ENCODE assay signal across 19 cellular contexts in genomic region chr18:58338141-58338540, GRCh38.
DNase-seq lines count a peak whose midpoint lies in the region; ATAC-seq and TF ChIP-seq lines count a peak whose summit lies in the region.
"Had no signal": no experiment of that assay in that cellular context is flagged by ENCODE, and none has a peak within 500 bp of the region (broad histone marks: within the 10 kb centered on the region; RNA-seq: fewer than 3 reads in every experiment).

No MANE protein-coding gene starts in this region.

- H3K4me3 ChIP-seq in GM23338 (0 out of 2 replicates have a peak overlapping the region, but pooled peaks have one; percentile 38), gastrocnemius medialis (no peak overlapping the region), OCI-LY7 (ENCODE audit: low read depth, low read length, poor library complexity, severe bottlenecking) (no peak overlapping the region)
- H3K4me3 ChIP-seq: GM12878 had no signal

- H3K36me3 ChIP-seq in GM23338 (ENCODE audit: insufficient read depth) (0 out of 2 replicates have a peak, but pooled peaks cover 3% of the 10 kb centered on the region), gastrocnemius medialis (no peaks in the 10 kb centered on the region), OCI-LY7 (ENCODE audit: insufficient read depth, low read length) (no peaks in the 10 kb centered on the region)

- in situ Hi-C loops in gastrocnemius medialis (cut with MboI; ENCODE audit: low sequenced_read_pairs in 4 of 4) = loop anchor here in 2 of 4 donors (25.0 kb wide), 2 partner anchors 151 to 301 kb away; partner anchors contain the start of gene NEDD4L (in 1 of the 2)

- H3K4me1 Mint-ChIP-seq in GM23338 = peaks cover 80% of the 10 kb centered on the region
- H3K4me1 Mint-ChIP-seq: activated CD8-positive, alpha-beta memory T cell treated with anti-CD3 and anti-CD28 coated beads, Interleukin-2, amount 10 ng/mL, durations not matched to agents 7 days and 5 days; stimulated activated naive B cell treated with anti-CD40 and anti-IgM and Interleukin-4, amounts not matched to agents 10 μg/mL and 1 μg/mL and 100 μg/mL, for 72 hours had no signal

- H3K9me3 Mint-ChIP-seq in GM23338 = no peaks in the 10 kb centered on the region
- H3K9me3 Mint-ChIP-seq: stimulated activated naive B cell treated with anti-CD40 and anti-IgM and Interleukin-4, amounts not matched to agents 10 μg/mL and 1 μg/mL and 100 μg/mL, for 72 hours; T-helper 2 cell treated with Interferon-gamma antibody and Interleukin-4, amounts not matched to agents 5 μg/mL and 100 μg/mL, for 36 hours had no signal

- TF ChIP-seq CTCF in GM23338 (conservative IDR thresholded peaks at IDR 0.05; ENCODE audit: low read depth in 2 of 2) (no peak), VCaP (conservative IDR thresholded peaks at IDR 0.05) (no peak), gastrocnemius medialis (IDR thresholded peaks at IDR 0.05 in 4 of 5, conservative IDR thresholded peaks at IDR 0.05 in 1 of 5) (no peak), OCI-LY7 (conservative IDR thresholded peaks at IDR 0.05; ENCODE audit: low read length) (no peak)

- peak overlapping the region; percentile 75 for H3K27ac ChIP-seq in GM23338 (ENCODE audit: low read depth)
- H3K27ac ChIP-seq in VCaP = peak overlapping the region; percentile 53
- H3K27ac ChIP-seq in gastrocnemius medialis = peak overlapping the region; percentile 53 to 70 (median 57)
- no peak overlapping the region for H3K27ac ChIP-seq in OCI-LY7 (ENCODE audit: low read depth, low read length, poor library complexity, severe bottlenecking)

- TF ChIP-seq POLR2A in gastrocnemius medialis (IDR thresholded peaks at IDR 0.05) = no peak

- H3K4me2 ChIP-seq in GM23338 (peak overlapping the region; percentile 65; the same call in 1 of the 2 replicates), OCI-LY7 (ENCODE audit: low read length) (no peak overlapping the region)

- 0 out of 3 replicates have a peak overlapping the region, but pooled peaks have one; percentile 22 for H3K4me3 Mint-ChIP-seq in GM23338
- H3K4me3 Mint-ChIP-seq: activated CD8-positive, alpha-beta memory T cell treated with anti-CD3 and anti-CD28 coated beads, Interleukin-2, amount 10 ng/mL, durations not matched to agents 7 days and 5 days; stimulated activated naive B cell treated with anti-CD40 and anti-IgM and Interleukin-4, amounts not matched to agents 10 μg/mL and 1 μg/mL and 100 μg/mL, for 72 hours; T-helper 2 cell treated with Interferon-gamma antibody and Interleukin-4, amounts not matched to agents 5 μg/mL and 100 μg/mL, for 36 hours had no signal

- POLR2A ChIA-PET in OCI-LY7 (lab: Charles Lee) = interaction anchor here (0.6 kb wide), 1 partner anchor 10 kb away, joined by 3 read pairs; no protein-coding TSS in a partner anchor

- H3K27me3 ChIP-seq in GM23338 (ENCODE audit: insufficient read depth) (no peaks in the 10 kb centered on the region), gastrocnemius medialis (no peaks in the 10 kb centered on the region)

- CTCF ChIA-PET in OCI-LY7 (lab: Charles Lee; ENCODE audit: unreplicated experiment) = no interaction called here

- H3K79me2 ChIP-seq in GM23338 (replicated peaks; ENCODE audit: insufficient read depth) = no peaks in the 10 kb centered on the region
- no peaks in the 10 kb centered on the region for H3K79me2 ChIP-seq in OCI-LY7 (ENCODE audit: insufficient read depth, low read depth, low read length)

- no peaks in the 10 kb centered on the region for H3K9me2 ChIP-seq in GM23338 (ENCODE audit: insufficient read depth)
- H3K9me2 ChIP-seq in OCI-LY7 (ENCODE audit: insufficient read depth, low read length) = no peaks in the 10 kb centered on the region

- no TSS peak for BruUV-seq in OCI-LY7 (replicated peaks; lab: Mats Ljungman, UMichigan)

- H3F3A ChIP-seq in GM23338 (replicated peaks; ENCODE audit: low read depth) = no peaks in the 10 kb centered on the region

- H2AFZ ChIP-seq in GM23338 (no peak overlapping the region), OCI-LY7 (ENCODE audit: low read length) (no peak overlapping the region)

- DNase-seq in GM23338 (ENCODE audit: low spot score) (no peak), left colon (no peak), gastrocnemius medialis (no peak), OCI-LY7 (ENCODE audit: low spot score) (no peak), putamen (ENCODE audit: low spot score) (no peak)
- DNase-seq: activated CD4-positive, CD25-positive, alpha-beta regulatory T cell treated with anti-CD3 and anti-CD28 coated beads, Interleukin-2, amount 50 U/mL, for 72 hours; activated CD8-positive, alpha-beta memory T cell treated with anti-CD3 and anti-CD28 coated beads, Interleukin-2, amount 10 ng/mL, durations not matched to agents 7 days and 5 days; amniotic stem cell; GOT3; mesendoderm; NCI-H1694 treated with DMSO at 0.1 percent for 48 hours; occipital lobe; stimulated activated CD4-positive, alpha-beta T cell treated with anti-CD3 and anti-CD28 coated beads, Interleukin-12 subunit alpha, Interleukin-12 subunit beta, amount 100 ng/mL, for 4 hours; stimulated activated naive B cell treated with anti-CD40 and anti-IgM and Interleukin-4, amounts not matched to agents 10 μg/mL and 1 μg/mL and 100 μg/mL, for 72 hours had no signal

- H4K20me1 ChIP-seq in GM23338 (replicated peaks; ENCODE audit: insufficient read depth) (no peaks in the 10 kb centered on the region; the same call in 1 of the 2 replicates), OCI-LY7 (ENCODE audit: insufficient read depth, low read length) (no peaks in the 10 kb centered on the region)

- ATAC-seq in GM23338 = no peak
- peak; percentile 3 for ATAC-seq in left colon
- no peak for ATAC-seq in gastrocnemius medialis
- ATAC-seq in HG02798 (IDR thresholded peaks at IDR 0.05; ENCODE audit: poor library complexity, unreplicated experiment) = no peak
- no peak for ATAC-seq in GM19035 (IDR thresholded peaks at IDR 0.05; ENCODE audit: unreplicated experiment)
- ATAC-seq: activated CD8-positive, alpha-beta memory T cell treated with anti-CD3 and anti-CD28 coated beads, Interleukin-2, amount 10 ng/mL, durations not matched to agents 7 days and 5 days; GM12878; stimulated activated naive B cell treated with anti-CD40 and anti-IgM and Interleukin-4, amounts not matched to agents 10 μg/mL and 1 μg/mL and 100 μg/mL, for 72 hours had no signal

- H3K27me3 Mint-ChIP-seq in GM23338 (ENCODE audit: insufficient read depth, low read depth, poor library complexity) = peaks cover 3% of the 10 kb centered on the region
- H3K27me3 Mint-ChIP-seq: activated CD8-positive, alpha-beta memory T cell treated with anti-CD3 and anti-CD28 coated beads, Interleukin-2, amount 10 ng/mL, durations not matched to agents 7 days and 5 days; stimulated activated naive B cell treated with anti-CD40 and anti-IgM and Interleukin-4, amounts not matched to agents 10 μg/mL and 1 μg/mL and 100 μg/mL, for 72 hours had no signal

- intact Hi-C loops in left colon (cut with DNase I, micrococcal nuclease) = no loop called here
- intact Hi-C loops in gastrocnemius medialis (cut with DNase I; ENCODE audit: low total_unique reads) = no loop called here
- intact Hi-C loops in OCI-LY7 (cut with micrococcal nuclease; ENCODE audit: unreplicated experiment) = no loop called here

- H3K27ac Mint-ChIP-seq in GM23338 = peak overlapping the region; percentile 73
- H3K27ac Mint-ChIP-seq: activated CD8-positive, alpha-beta memory T cell treated with anti-CD3 and anti-CD28 coated beads, Interleukin-2, amount 10 ng/mL, durations not matched to agents 7 days and 5 days; stimulated activated naive B cell treated with anti-CD40 and anti-IgM and Interleukin-4, amounts not matched to agents 10 μg/mL and 1 μg/mL and 100 μg/mL, for 72 hours; T-helper 2 cell treated with Interferon-gamma antibody and Interleukin-4, amounts not matched to agents 5 μg/mL and 100 μg/mL, for 36 hours had no signal

- no peaks in the 10 kb centered on the region for H3K9me3 ChIP-seq in gastrocnemius medialis
- no peaks in the 10 kb centered on the region for H3K9me3 ChIP-seq in OCI-LY7 (ENCODE audit: low read length)

- H3K4me1 ChIP-seq in GM23338 (ENCODE audit: insufficient read depth) = peaks cover 69% of the 10 kb centered on the region
- H3K4me1 ChIP-seq in gastrocnemius medialis = peaks cover 26 to 33% of the 10 kb centered on the region in 2 donors
- H3K4me1 ChIP-seq in OCI-LY7 (ENCODE audit: insufficient read depth, low read length, poor library complexity, severe bottlenecking) = no peaks in the 10 kb centered on the region

- H3K36me3 Mint-ChIP-seq in GM23338 (ENCODE audit: low read depth) = peaks cover 14% of the 10 kb centered on the region
- H3K36me3 Mint-ChIP-seq: activated CD8-positive, alpha-beta memory T cell treated with anti-CD3 and anti-CD28 coated beads, Interleukin-2, amount 10 ng/mL, durations not matched to agents 7 days and 5 days had no signal

TF ChIP-seq in GM23338, 12 proteins besides CTCF, POLR2A, EP300 and RAD21:
- TF ChIP-seq JUNB (IDR thresholded peaks at IDR 0.05; ENCODE audit: unreplicated experiment) = no peak
- TF ChIP-seq ZNF114 (CRISPR knock-in tag; IDR thresholded peaks at IDR 0.05) = no peak
- TF ChIP-seq ZNF331 (CRISPR knock-in tag; IDR thresholded peaks at IDR 0.05; ENCODE audit: low read depth) = no peak
- TF ChIP-seq ETS1 (IDR thresholded peaks at IDR 0.05) = no peak
- no peak for TF ChIP-seq CREB1 (CRISPR knock-in tag; IDR thresholded peaks at IDR 0.05; ENCODE audit: low read depth)
